In the genomic region with DNA sequence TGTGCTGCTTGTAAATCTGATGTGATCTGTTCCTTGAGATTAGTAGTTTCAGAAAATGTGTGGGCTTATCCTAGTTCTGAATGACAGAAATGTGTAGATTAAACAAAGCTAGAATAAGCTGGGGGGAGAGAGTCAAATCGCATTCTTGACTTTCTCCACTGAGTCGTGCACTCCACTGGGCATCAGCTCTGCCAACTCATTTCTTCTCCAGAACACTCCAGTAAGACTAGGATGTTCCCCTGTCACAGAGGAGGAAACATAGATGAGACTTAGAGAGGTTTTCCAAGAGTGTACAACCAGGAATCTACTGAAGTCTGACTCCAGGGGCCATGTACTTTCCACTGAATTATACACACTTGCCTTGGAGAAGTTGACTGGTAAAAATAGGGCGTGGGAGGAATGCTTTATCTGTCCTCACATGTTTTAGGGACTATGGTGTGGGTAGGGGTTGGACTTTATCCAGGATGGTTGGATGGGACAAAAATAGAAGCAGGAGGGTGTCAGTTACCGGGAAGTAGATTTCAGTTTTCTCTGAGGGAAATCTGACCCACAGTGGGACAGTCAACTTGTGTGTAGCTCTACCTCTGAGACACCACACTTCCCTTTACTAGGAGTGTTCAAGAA, we compare ENCODE assay signal across 1 cellular context.
TF ChIP-seq lines count a peak whose summit lies in the region.

No MANE protein-coding gene starts in this region.

TF ChIP-seq in GM23338, 12 proteins besides CTCF, POLR2A, EP300 and RAD21:
- TF ChIP-seq REST (IDR thresholded peaks at IDR 0.05; ENCODE audit: unreplicated experiment) = no peak
- TF ChIP-seq EZH2 (IDR thresholded peaks at IDR 0.05; ENCODE audit: low read depth, unreplicated experiment) = no peak
- TF ChIP-seq EZH2phosphoT487 (IDR thresholded peaks at IDR 0.05; ENCODE audit: unreplicated experiment) = no peak
- TF ChIP-seq POLR2AphosphoS5 (IDR thresholded peaks at IDR 0.05; ENCODE audit: low read depth) = no peak
- no peak for TF ChIP-seq STAT1 (IDR thresholded peaks at IDR 0.05; ENCODE audit: unreplicated experiment)
- TF ChIP-seq, protein P1, sequence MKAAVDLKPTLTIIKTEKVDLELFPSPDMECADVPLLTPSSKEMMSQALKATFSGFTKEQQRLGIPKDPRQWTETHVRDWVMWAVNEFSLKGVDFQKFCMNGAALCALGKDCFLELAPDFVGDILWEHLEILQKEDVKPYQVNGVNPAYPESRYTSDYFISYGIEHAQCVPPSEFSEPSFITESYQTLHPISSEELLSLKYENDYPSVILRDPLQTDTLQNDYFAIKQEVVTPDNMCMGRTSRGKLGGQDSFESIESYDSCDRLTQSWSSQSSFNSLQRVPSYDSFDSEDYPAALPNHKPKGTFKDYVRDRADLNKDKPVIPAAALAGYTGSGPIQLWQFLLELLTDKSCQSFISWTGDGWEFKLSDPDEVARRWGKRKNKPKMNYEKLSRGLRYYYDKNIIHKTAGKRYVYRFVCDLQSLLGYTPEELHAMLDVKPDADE (IDR thresholded peaks at IDR 0.05) = no peak
